Comparison of ENCODE assay signal across 8 cellular contexts in the genomic region with DNA sequence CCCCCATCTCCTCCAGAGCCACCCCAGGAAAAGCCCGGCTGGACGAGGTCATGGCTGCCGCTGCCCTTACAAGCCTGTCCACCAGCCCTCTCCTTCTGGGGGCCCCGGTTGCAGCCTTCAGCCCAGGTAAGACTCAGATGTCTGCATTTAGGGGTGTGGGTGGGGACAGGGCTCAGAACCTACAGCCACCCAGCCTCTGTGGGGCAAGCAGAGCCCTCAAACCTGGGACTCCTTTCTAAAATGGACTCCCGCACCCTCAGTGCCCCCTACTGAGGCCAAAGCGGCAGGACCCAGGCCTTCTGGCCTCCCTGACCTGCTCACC. TPM values are rescaled to one million over a fixed set of nuclear protein-coding genes. Genes with fewer than 3 reads are reported as not detected.
A peak's percentile ranks its signal among the peaks of the same experiment; 100 is the strongest.
DNase-seq lines count a peak whose midpoint lies in the region; ATAC-seq and TF ChIP-seq lines count a peak whose summit lies in the region.
"Had no signal": no experiment of that assay in that cellular context is flagged by ENCODE, and none has a peak within 500 bp of the region (broad histone marks: within the 10 kb centered on the region; RNA-seq: fewer than 3 reads in every experiment).

No MANE protein-coding gene starts in this region.

- H3K27me3 Mint-ChIP-seq in activated naive CD8-positive, alpha-beta T cell treated with anti-CD3 and anti-CD28 coated beads for 36 hours, result no peaks in the 10 kb centered on the region

- 15 to 42% (median 28%) methylated on average over 4 to 6 of the region's 6 CpGs for WGBS in stomach, 5 donors

- H3K36me3 Mint-ChIP-seq in activated naive CD8-positive, alpha-beta T cell treated with anti-CD3 and anti-CD28 coated beads for 36 hours, result no peaks in the 10 kb centered on the region

- no peaks in the 10 kb centered on the region for H3K9me3 Mint-ChIP-seq in activated naive CD8-positive, alpha-beta T cell treated with anti-CD3 and anti-CD28 coated beads for 36 hours

- no peaks in the 10 kb centered on the region for H3K4me1 ChIP-seq in iPS-20b (ENCODE audit: insufficient read depth, low read length)
- H3K4me1 ChIP-seq in stomach, result peaks cover 40 to 59% (median 51%) of the 10 kb centered on the region in 4 donors

- H3K4me1 Mint-ChIP-seq in activated naive CD8-positive, alpha-beta T cell treated with anti-CD3 and anti-CD28 coated beads for 36 hours, result peaks cover 9% of the 10 kb centered on the region

- DNase-seq in HL-60 (ENCODE audit: low read depth in 1 of 2, low spot score in 1 of 2) (no peak), stomach (no peak), cerebellar cortex (ENCODE audit: low spot score) (no peak)
- no peak for DNase-seq in activated naive CD8-positive, alpha-beta T cell treated with anti-CD3 and anti-CD28 coated beads for 36 hours
- DNase-seq in central memory CD4-positive, alpha-beta T cell, result no peak
- DNase-seq: activated CD4-positive, CD25-positive, alpha-beta regulatory T cell treated with anti-CD3 and anti-CD28 coated beads, Interleukin-2, amount 50 U/mL, for 72 hours had no signal

- ATAC-seq in HG02610 (IDR thresholded peaks at IDR 0.05; ENCODE audit: unreplicated experiment), result no peak

- H3K9ac ChIP-seq in iPS-20b (ENCODE audit: low read depth, low read length), result peak overlapping the region; percentile 76

- no peak for TF ChIP-seq EP300 in stomach (IDR thresholded peaks at IDR 0.05)

- H3K4me3 Mint-ChIP-seq in activated naive CD8-positive, alpha-beta T cell treated with anti-CD3 and anti-CD28 coated beads for 36 hours, result peak overlapping the region; percentile 45

- no peak for TF ChIP-seq CTCF in HL-60 (IDR thresholded peaks at IDR 0.05; ENCODE audit: insufficient read depth, low read length)
- no peak for TF ChIP-seq CTCF in stomach (IDR thresholded peaks at IDR 0.05)

- intact Hi-C loops in stomach (cut with DNase I; ENCODE audit: low total_unique reads), result no loop called here

- peak overlapping the region; percentile 67 for H3K4me3 ChIP-seq in HL-60 (replicated peaks; ENCODE audit: insufficient read depth, low read length)
- H3K4me3 ChIP-seq in iPS-20b (ENCODE audit: low read length), result peak overlapping the region; percentile 76
- peak overlapping the region; percentile 65 to 85 (median 68) for H3K4me3 ChIP-seq in stomach

- H3K27me3 ChIP-seq in HL-60 (ENCODE audit: insufficient read depth, poor library complexity, severe bottlenecking), result no peaks in the 10 kb centered on the region
- no peaks in the 10 kb centered on the region; the same call in 1 of the 2 replicates for H3K27me3 ChIP-seq in iPS-20b (ENCODE audit: insufficient read depth, low read length)
- peaks cover 0 to 6% (median 0%) of the 10 kb centered on the region in 3 donors for H3K27me3 ChIP-seq in stomach

- TF ChIP-seq POLR2A in stomach (IDR thresholded peaks at IDR 0.05), result no peak

- no peaks in the 10 kb centered on the region for H3K9me3 ChIP-seq in iPS-20b (ENCODE audit: insufficient read depth, low read depth, low read length)
- H3K9me3 ChIP-seq in stomach, result no peaks in the 10 kb centered on the region

- no peak overlapping the region for H3K27ac Mint-ChIP-seq in activated naive CD8-positive, alpha-beta T cell treated with anti-CD3 and anti-CD28 coated beads for 36 hours

- peaks cover 14% of the 10 kb centered on the region; the same call in 1 of the 2 replicates for H3K36me3 ChIP-seq in iPS-20b (ENCODE audit: insufficient read depth, low read depth, low read length)
- H3K36me3 ChIP-seq in stomach, result peaks cover 8 to 33% (median 27%) of the 10 kb centered on the region in 4 donors

- H3K27ac ChIP-seq in HL-60 (replicated peaks), result peak overlapping the region; percentile 81
- no peak overlapping the region for H3K27ac ChIP-seq in iPS-20b (ENCODE audit: low read length)
- H3K27ac ChIP-seq in stomach, result peak overlapping the region; percentile 83 to 97 (median 93)

RNA-seq across cellular contexts. Expression of a gene that starts 1.7 kb away (rescaled TPM):
- 10 to 100 TPM; 25.7 to 29.3 TPM for total RNA-seq in activated naive CD8-positive, alpha-beta T cell treated with anti-CD3 and anti-CD28 coated beads for 36 hours
- total RNA-seq in stomach, result 10 to 100 TPM in 3 of 5 donors, 1 to 10 TPM in 2; 7.1 to 60.5 (median 25.9) TPM
- 10 to 100 TPM; 40.1 to 76.9 (median 57.4) TPM for polyA plus RNA-seq in stomach

RNA-seq across cellular contexts. Expression of a gene that starts 4.9 kb away (rescaled TPM):
- total RNA-seq in activated naive CD8-positive, alpha-beta T cell treated with anti-CD3 and anti-CD28 coated beads for 36 hours, result 10 to 100 TPM in 1 of 2 experiments, 1 to 10 TPM in 1; 9.3 to 12.2 TPM
- total RNA-seq in stomach, result 100 to 1,000 TPM in 1 of 5 donors, 10 to 100 TPM in 2, 1 to 10 TPM in 2; 3.6 to 117 (median 16.8) TPM
- 10 to 100 TPM; 17.1 to 24.3 (median 19.9) TPM for polyA plus RNA-seq in stomach

RNA-seq across cellular contexts. Expression of a gene that starts 33.5 kb away (rescaled TPM):
- total RNA-seq in activated naive CD8-positive, alpha-beta T cell treated with anti-CD3 and anti-CD28 coated beads for 36 hours, result 10 to 100 TPM; 22.0 to 22.1 TPM
- 10 to 100 TPM; 12.3 to 49.6 (median 39.3) TPM for total RNA-seq in stomach
- polyA plus RNA-seq in stomach, result 10 to 100 TPM; 29.9 to 41.7 (median 37.7) TPM

RNA-seq across cellular contexts. Expression of a gene that starts 33.5 kb away (rescaled TPM):
- total RNA-seq in activated naive CD8-positive, alpha-beta T cell treated with anti-CD3 and anti-CD28 coated beads for 36 hours, result 10 to 100 TPM; 49.5 to 50.1 TPM
- 100 to 1,000 TPM in 1 of 5 donors, 10 to 100 TPM in 3, 1 to 10 TPM in 1; 7.6 to 103 (median 35.8) TPM for total RNA-seq in stomach
- 10 to 100 TPM; 30.2 to 56.2 (median 35.9) TPM for polyA plus RNA-seq in stomach

RNA-seq across cellular contexts. Expression of a gene that starts 44.9 kb away (rescaled TPM):
- total RNA-seq in activated naive CD8-positive, alpha-beta T cell treated with anti-CD3 and anti-CD28 coated beads for 36 hours, result not detected
- total RNA-seq in stomach, result 10 to 100 TPM in 1 of 5 donors, 1 to 10 TPM in 3, not detected in 1; 1.1 to 16.9 (median 3.2) TPM
- polyA plus RNA-seq in stomach, result 10 to 100 TPM in 1 of 3 donors, 1 to 10 TPM in 2; 8.5 to 26.2 (median 9.5) TPM
